In genomic region chr20:50508171-50508761, GRCh38 we compare ENCODE assay signal across 18 cellular contexts. TPM values are rescaled to one million over a fixed set of nuclear protein-coding genes. Genes with fewer than 3 reads are reported as not detected.
DNase-seq lines count a peak whose midpoint lies in the region; ATAC-seq and TF ChIP-seq lines count a peak whose summit lies in the region.
"Had no signal": no experiment of that assay in that cellular context is flagged by ENCODE, and none has a peak within 500 bp of the region (broad histone marks: within the 10 kb centered on the region; RNA-seq: fewer than 3 reads in every experiment).

No MANE protein-coding gene starts in this region.

- H3K79me1 ChIP-seq in trophoblast cell (ENCODE audit: low read length), result peaks cover 15% of the 10 kb centered on the region

- H3K4me1 Mint-ChIP-seq in endodermal cell, result peaks cover 25% of the 10 kb centered on the region

- H3K27me3 ChIP-seq in Panc1 (ENCODE audit: control insufficient read depth, insufficient read depth, low read length), result no peaks in the 10 kb centered on the region
- H3K27me3 ChIP-seq in endodermal cell (ENCODE audit: control insufficient read depth, insufficient read depth, low read length, poor library complexity, severe bottlenecking), result no peaks in the 10 kb centered on the region
- H3K27me3 ChIP-seq in trophoblast cell (ENCODE audit: insufficient read depth, low read length), result no peaks in the 10 kb centered on the region
- no peaks in the 10 kb centered on the region for H3K27me3 ChIP-seq in esophagus squamous epithelium
- H3K27me3 ChIP-seq: breast epithelium, gastrocnemius medialis had no signal

- no peak overlapping the region for H3K14ac ChIP-seq in trophoblast cell (ENCODE audit: low read length)

- H4K12ac ChIP-seq in trophoblast cell (ENCODE audit: low read depth, low read length), result no peak overlapping the region

- H2AFZ ChIP-seq in trophoblast cell (ENCODE audit: insufficient read depth, low read length, poor library complexity), result no peak overlapping the region

- peak overlapping the region; percentile 22 for H3K4me2 ChIP-seq in trophoblast cell (ENCODE audit: low read length)

- H3K9ac ChIP-seq in endodermal cell (ENCODE audit: extremely low read depth, low read length, poor library complexity, severe bottlenecking) (no peak overlapping the region), trophoblast cell (ENCODE audit: low read length) (no peak overlapping the region)

- H2BK12ac ChIP-seq in trophoblast cell (ENCODE audit: low read length), result no peak overlapping the region

- DNase-seq in EH (ENCODE audit: low read depth) (peak; percentile 68), Panc1 (ENCODE audit: low read depth, low spot score) (no peak), endodermal cell (peak; percentile 68), trophoblast cell (peak; percentile 88 to 97), cortex of kidney (lab: John Stamatoyannopoulos, UW) (no peak), esophagus squamous epithelium (lab: John Stamatoyannopoulos, UW) (no peak)
- DNase-seq: activated CD4-positive, alpha-beta T cell treated with anti-CD3 and anti-CD28 coated beads, Interleukin-2, amount 10 ng/mL, durations not matched to agents 7 days and 5 days; gastrocnemius medialis; HCEC 1CT; kidney glomerular epithelial cell; NCI-H2081 treated with DMSO at 0.1 percent for 48 hours; NCI-H774; RPMI8226; T1000 had no signal

- H3K79me2 ChIP-seq in trophoblast cell (ENCODE audit: control insufficient read depth, insufficient read depth, low read length, poor library complexity), result peaks cover 11% of the 10 kb centered on the region

- H3K4me1 ChIP-seq in Panc1 (ENCODE audit: control insufficient read depth, insufficient read depth, low read length) (peaks cover 32% of the 10 kb centered on the region), endodermal cell (ENCODE audit: control insufficient read depth, insufficient read depth, low read length) (no peaks in the 10 kb centered on the region), trophoblast cell (ENCODE audit: control insufficient read depth in 1 of 2, insufficient read depth in 2 of 2, low read length in 2 of 2) (peaks cover 12 to 22% of the 10 kb centered on the region in 2 experiments), esophagus squamous epithelium (peaks cover 19 to 73% (median 35%) of the 10 kb centered on the region in 3 donors)

- intact Hi-C loops in Panc1 (cut with micrococcal nuclease; ENCODE audit: unreplicated experiment), result no loop called here
- intact Hi-C loops in esophagus squamous epithelium (cut with DNase I), result no loop called here

- H3K9me3 ChIP-seq in Panc1 (ENCODE audit: control insufficient read depth, insufficient read depth, low read depth, low read length) (no peaks in the 10 kb centered on the region), endodermal cell (ENCODE audit: control insufficient read depth, low read length) (no peaks in the 10 kb centered on the region), trophoblast cell (ENCODE audit: insufficient read depth, low read depth, low read length) (no peaks in the 10 kb centered on the region), esophagus squamous epithelium (no peaks in the 10 kb centered on the region)
- H3K9me3 ChIP-seq: breast epithelium, gastrocnemius medialis had no signal

- peak overlapping the region; percentile 33 for H3K27ac Mint-ChIP-seq in endodermal cell
- H3K27ac Mint-ChIP-seq: activated CD4-positive, alpha-beta T cell treated with anti-CD3 and anti-CD28 coated beads, Interleukin-2, amount 10 ng/mL, durations not matched to agents 7 days and 5 days; stimulated activated naive CD8-positive, alpha-beta T cell treated with anti-CD3 and anti-CD28 coated beads, Interleukin-15, Interleukin-2, amounts not matched to agents 100 ng/mL and 50 ng/mL, for 24 hours had no signal

- H2AK5ac ChIP-seq in trophoblast cell (ENCODE audit: low read length), result no peak overlapping the region

- no peak overlapping the region for H3K4me3 ChIP-seq in Panc1 (ENCODE audit: low read depth in 2 of 2, low read length in 2 of 2)
- no peak overlapping the region for H3K4me3 ChIP-seq in endodermal cell (ENCODE audit: low read length)
- H3K4me3 ChIP-seq in trophoblast cell (ENCODE audit: low read depth, low read length), result no peak overlapping the region
- no peak overlapping the region for H3K4me3 ChIP-seq in esophagus squamous epithelium
- H3K4me3 ChIP-seq: breast epithelium, gastrocnemius medialis had no signal

- CTCF ChIA-PET in Panc1 (lab: Charles Lee), result no interaction called here

- in situ Hi-C loops in Panc1 (cut with HindIII; ENCODE audit: low pct_unique_long_range_greater_than_20kb, low sequenced_read_pairs), result no loop called here

- no peak overlapping the region for H3K4me3 Mint-ChIP-seq in endodermal cell
- H3K4me3 Mint-ChIP-seq: stimulated activated naive CD8-positive, alpha-beta T cell treated with anti-CD3 and anti-CD28 coated beads, Interleukin-15, Interleukin-2, amounts not matched to agents 100 ng/mL and 50 ng/mL, for 24 hours had no signal

- ATAC-seq in Panc1, result no peak
- ATAC-seq in GM18868 (IDR thresholded peaks at IDR 0.05; ENCODE audit: unreplicated experiment), result no peak
- ATAC-seq: gastrocnemius medialis, sciatic nerve had no signal

- no peaks in the 10 kb centered on the region for H3K9me3 Mint-ChIP-seq in endodermal cell
- H3K9me3 Mint-ChIP-seq: activated CD4-positive, alpha-beta T cell treated with anti-CD3 and anti-CD28 coated beads, Interleukin-2, amount 10 ng/mL, durations not matched to agents 7 days and 5 days; stimulated activated naive CD8-positive, alpha-beta T cell treated with anti-CD3 and anti-CD28 coated beads, Interleukin-15, Interleukin-2, amounts not matched to agents 100 ng/mL and 50 ng/mL, for 24 hours had no signal

- TF ChIP-seq CTCF in Panc1 (IDR thresholded peaks at IDR 0.05), result no peak
- no peak for TF ChIP-seq CTCF in endodermal cell (conservative IDR thresholded peaks at IDR 0.05)
- TF ChIP-seq CTCF in esophagus squamous epithelium (IDR thresholded peaks at IDR 0.05), result no peak

- POLR2A ChIA-PET in Panc1 (lab: Charles Lee), result no interaction called here

- H3K23ac ChIP-seq in trophoblast cell (ENCODE audit: low read length), result no peak overlapping the region

- H4K91ac ChIP-seq in trophoblast cell (ENCODE audit: low read depth, low read length), result no peak overlapping the region

- 90% methylated on average over 6 to 9 of the region's 9 CpGs for WGBS in endodermal cell (ENCODE audit: insufficient coverage in 1 of 2, insufficient read length in 1 of 2), 2 experiments
- no CpG with 5 or more reads among the region's 9 CpGs for WGBS in trophoblast cell (ENCODE audit: extremely low coverage, insufficient coverage, insufficient read length)
- 74 to 83% methylated on average over 9 of the region's 9 CpGs for WGBS in esophagus squamous epithelium, 2 donors

- H2BK5ac ChIP-seq in trophoblast cell (ENCODE audit: low read depth, low read length, poor library complexity), result no peak overlapping the region

- H3K36me3 Mint-ChIP-seq in endodermal cell (ENCODE audit: low read depth), result no peaks in the 10 kb centered on the region

- H2BK120ac ChIP-seq in trophoblast cell (ENCODE audit: insufficient read depth, low read length, poor library complexity), result no peak overlapping the region

- BruUV-seq in Panc1 (replicated peaks; lab: Mats Ljungman, UMichigan), result no TSS peak

- no peak overlapping the region for H3K18ac ChIP-seq in trophoblast cell (ENCODE audit: low read length)

- H3K27ac ChIP-seq in Panc1 (ENCODE audit: low read length), result peak overlapping the region; percentile 62
- no peak overlapping the region for H3K27ac ChIP-seq in endodermal cell (ENCODE audit: low read depth, low read length)
- H3K27ac ChIP-seq in trophoblast cell (ENCODE audit: low read depth, low read length), result peak overlapping the region; percentile 80
- H3K27ac ChIP-seq in esophagus squamous epithelium, result peak overlapping the region in 1 of 4 donors; percentile 2
- H3K27ac ChIP-seq: breast epithelium, gastrocnemius medialis had no signal

- no peak for TF ChIP-seq POLR2A in esophagus squamous epithelium (IDR thresholded peaks at IDR 0.05)

- H3K36me3 ChIP-seq in Panc1 (ENCODE audit: control insufficient read depth, insufficient read depth, low read length) (no peaks in the 10 kb centered on the region; the same call in 1 of the 2 replicates), endodermal cell (ENCODE audit: control insufficient read depth, insufficient read depth, low read length) (no peaks in the 10 kb centered on the region), trophoblast cell (ENCODE audit: control insufficient read depth in 1 of 2, insufficient read depth in 2 of 2, low read length in 2 of 2) (no peaks in the 10 kb centered on the region), esophagus squamous epithelium (no peaks in the 10 kb centered on the region)
- H3K36me3 ChIP-seq: breast epithelium, gastrocnemius medialis had no signal

- no peak overlapping the region for H4K8ac ChIP-seq in trophoblast cell (ENCODE audit: low read depth, low read length)

- H3K4ac ChIP-seq in trophoblast cell (ENCODE audit: low read depth, low read length), result no peak overlapping the region

- H3K27me3 Mint-ChIP-seq in endodermal cell (ENCODE audit: insufficient read depth), result no peaks in the 10 kb centered on the region
- H3K27me3 Mint-ChIP-seq: activated CD4-positive, alpha-beta T cell treated with anti-CD3 and anti-CD28 coated beads, Interleukin-2, amount 10 ng/mL, durations not matched to agents 7 days and 5 days; stimulated activated naive CD8-positive, alpha-beta T cell treated with anti-CD3 and anti-CD28 coated beads, Interleukin-15, Interleukin-2, amounts not matched to agents 100 ng/mL and 50 ng/mL, for 24 hours had no signal

RNA-seq across cellular contexts. Expression of gene PTPN1, which starts 1.9 kb away (rescaled TPM):
- 42.2 TPM for total RNA-seq in Panc1 (2021; ENCODE audit: unreplicated experiment)
- 27.3 TPM for polyA plus RNA-seq in Panc1 (2012; ENCODE audit: insufficient read length)
- total RNA-seq in endodermal cell, result 10 to 100 TPM; 25.4 to 28.7 TPM
- polyA plus RNA-seq in endodermal cell (2013, experiment 1 of 2), result 33.9 TPM
- polyA plus RNA-seq in endodermal cell (2013, experiment 2 of 2), result 30.7 TPM
- 27.0 and 27.9 TPM in 2 replicates for polyA plus RNA-seq in trophoblast cell (2013)
- total RNA-seq in esophagus squamous epithelium, result 10 to 100 TPM; 23.6 to 30.6 (median 29.0) TPM

Comparison
In these comparisons a context has a peak if more than half of its experiments do, and no peak if none do; other contexts are left out.
1. DNase-seq: peak in EH (single experiment), endodermal cell (single experiment) and trophoblast cell (2 of 2); none in Panc1 (single experiment), cortex of kidney (single experiment) and esophagus squamous epithelium (single experiment).